8 cellular contexts compared by ENCODE assay signal in the genomic region with DNA sequence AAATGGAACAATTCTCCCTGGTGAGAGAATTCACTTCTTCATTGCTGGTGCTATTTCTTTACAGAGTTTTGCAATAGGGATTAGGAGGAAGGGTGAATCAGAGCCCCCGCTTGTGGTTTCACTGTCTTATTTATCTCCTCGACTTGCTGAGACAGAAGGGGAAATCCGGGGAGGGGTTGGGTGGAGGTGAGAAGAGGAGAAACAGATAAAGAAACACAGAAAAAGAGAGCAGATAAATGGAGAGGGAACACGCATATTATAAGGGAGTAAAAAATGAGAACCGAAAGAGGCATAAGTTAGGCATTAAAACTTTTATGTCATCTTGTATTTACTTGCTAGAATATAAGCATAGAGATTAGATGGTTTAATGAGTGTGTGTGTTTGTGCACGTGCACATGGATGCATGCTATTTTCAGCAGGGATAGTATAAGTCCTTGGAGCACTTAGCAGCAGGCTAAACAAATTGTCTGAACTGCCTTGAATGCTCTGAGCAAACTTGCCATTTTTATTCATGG.
DNase-seq lines count a peak whose midpoint lies in the region; ATAC-seq and TF ChIP-seq lines count a peak whose summit lies in the region.

No MANE protein-coding gene starts in this region.

- POLR2A ChIA-PET in naive thymus-derived CD4-positive, alpha-beta T cell (lab: Charles Lee), result interaction anchor here (1.1 to 1.3 kb wide), 3 partner anchors 14 to 36 kb away, joined by 3 to 5 read pairs (median 4); no protein-coding TSS in a partner anchor

- no peaks in the 10 kb centered on the region for H3K9me3 ChIP-seq in naive thymus-derived CD4-positive, alpha-beta T cell (ENCODE audit: control insufficient read depth in 2 of 3, low read length in 3 of 3)
- H3K9me3 ChIP-seq in psoas muscle, result no peaks in the 10 kb centered on the region
- H3K9me3 ChIP-seq in gastroesophageal sphincter, result no peaks in the 10 kb centered on the region

- CTCF ChIA-PET in naive thymus-derived CD4-positive, alpha-beta T cell (lab: Charles Lee), result interaction anchor here (0.6 to 1.1 kb wide), 3 partner anchors 20 to 47 kb away, joined by 3 read pairs; no protein-coding TSS in a partner anchor

- peak overlapping the region; percentile 34 for H3K27ac ChIP-seq in naive thymus-derived CD4-positive, alpha-beta T cell (ENCODE audit: low read depth, low read length)
- H3K27ac ChIP-seq in psoas muscle (no peak overlapping the region), gastroesophageal sphincter (no peak overlapping the region)

- ATAC-seq in left cardiac atrium, result peak; percentile 61 to 63
- ATAC-seq in Right ventricle myocardium superior (ENCODE audit: poor library complexity), result no peak
- peak; percentile 98 for ATAC-seq in naive thymus-derived CD4-positive, alpha-beta T cell
- no peak for ATAC-seq in psoas muscle
- ATAC-seq in gastroesophageal sphincter, result no peak

- peak overlapping the region; percentile 51 to 86 (median 80) for H3K4me3 Mint-ChIP-seq in naive thymus-derived CD4-positive, alpha-beta T cell

- TF ChIP-seq EP300 in gastroesophageal sphincter (IDR thresholded peaks at IDR 0.05), result no peak

- peaks cover 28 to 58% of the 10 kb centered on the region in 2 donors for H3K4me1 ChIP-seq in naive thymus-derived CD4-positive, alpha-beta T cell (ENCODE audit: control insufficient read depth in 2 of 2, insufficient read depth in 2 of 2, low read length in 2 of 2)
- H3K4me1 ChIP-seq in psoas muscle, result no peaks in the 10 kb centered on the region
- no peaks in the 10 kb centered on the region for H3K4me1 ChIP-seq in gastroesophageal sphincter

- peak overlapping the region; percentile 67 to 93 (median 83) for H3K27ac Mint-ChIP-seq in naive thymus-derived CD4-positive, alpha-beta T cell

- no peaks in the 10 kb centered on the region for H3K27me3 ChIP-seq in naive thymus-derived CD4-positive, alpha-beta T cell (ENCODE audit: control insufficient read depth in 2 of 2, insufficient read depth in 2 of 2, low read length in 2 of 2)
- H3K27me3 ChIP-seq in psoas muscle (ENCODE audit: insufficient read depth in 3 of 3, low read length in 2 of 3) (no peaks in the 10 kb centered on the region), gastroesophageal sphincter (no peaks in the 10 kb centered on the region)

- H3K36me3 ChIP-seq in naive thymus-derived CD4-positive, alpha-beta T cell (ENCODE audit: control insufficient read depth in 2 of 3, insufficient read depth in 3 of 3, low read length in 3 of 3), result no peaks in the 10 kb centered on the region
- no peaks in the 10 kb centered on the region for H3K36me3 ChIP-seq in psoas muscle (ENCODE audit: insufficient read depth in 1 of 2, low read depth in 1 of 2)
- no peaks in the 10 kb centered on the region for H3K36me3 ChIP-seq in gastroesophageal sphincter

- no peak for TF ChIP-seq CTCF in psoas muscle (IDR thresholded peaks at IDR 0.05)
- no peak for TF ChIP-seq CTCF in gastroesophageal sphincter (IDR thresholded peaks at IDR 0.05)

- DNase-seq in left cardiac atrium (no peak), Right ventricle myocardium superior (no peak), NOMO-1 treated with DMSO at 0.1 percent for 48 hours (lab: John Stamatoyannopoulos, UW; ENCODE audit: unreplicated experiment) (peak; percentile 97), activated T-cell treated with anti-CD3 and anti-CD28 coated beads for 48 hours (ENCODE audit: low read depth) (peak; percentile 44), psoas muscle (no peak), NCI-H146 (lab: John Stamatoyannopoulos, UW) (no peak)
- peak in 8 of 9 donors; percentile 50 to 69 (median 64) for DNase-seq in naive thymus-derived CD4-positive, alpha-beta T cell

- TF ChIP-seq POLR2A in gastroesophageal sphincter (IDR thresholded peaks at IDR 0.05), result no peak

- intact Hi-C loops in left cardiac atrium (cut with DNase I), result no loop called here
- intact Hi-C loops in Right ventricle myocardium superior (cut with DNase I), result no loop called here
- intact Hi-C loops in naive thymus-derived CD4-positive, alpha-beta T cell (cut with micrococcal nuclease), result loop anchor here (1.0 to 2.0 kb wide), 4 partner anchors 26 to 47 kb away; no protein-coding TSS in a partner anchor
- intact Hi-C loops in psoas muscle (cut with DNase I), result no loop called here

- peak overlapping the region; percentile 18 for H3K4me3 ChIP-seq in naive thymus-derived CD4-positive, alpha-beta T cell (ENCODE audit: low read length)
- H3K4me3 ChIP-seq in psoas muscle, result no peak overlapping the region
- no peak overlapping the region for H3K4me3 ChIP-seq in gastroesophageal sphincter

- peaks cover 43 to 78% (median 63%) of the 10 kb centered on the region in 7 donors for H3K4me1 Mint-ChIP-seq in naive thymus-derived CD4-positive, alpha-beta T cell

- peaks cover 0 to 49% (median 3%) of the 10 kb centered on the region in 5 donors for H3K36me3 Mint-ChIP-seq in naive thymus-derived CD4-positive, alpha-beta T cell

- 60 to 78% (median 71%) methylated on average over 6 of the region's 6 CpGs for WGBS in psoas muscle, 3 donors
- 40 to 53% methylated on average over 2 to 6 of the region's 6 CpGs for WGBS in gastroesophageal sphincter (ENCODE audit: low coverage in 1 of 2), 2 donors

- H3K9me3 Mint-ChIP-seq in naive thymus-derived CD4-positive, alpha-beta T cell, result peaks cover 0 to 11% (median 3%) of the 10 kb centered on the region in 11 donors

- H3K27me3 Mint-ChIP-seq in naive thymus-derived CD4-positive, alpha-beta T cell, result no peaks in the 10 kb centered on the region

Comparison
In these comparisons a context has a peak if more than half of its experiments do, and no peak if none do; other contexts are left out.
1. ATAC-seq: peak in left cardiac atrium (2 of 2) and naive thymus-derived CD4-positive, alpha-beta T cell (single experiment); none in Right ventricle myocardium superior (single experiment), psoas muscle (0 of 4) and gastroesophageal sphincter (single experiment).
2. DNase-seq: peak in NOMO-1 treated with DMSO at 0.1 percent for 48 hours (single experiment), activated T-cell treated with anti-CD3 and anti-CD28 coated beads for 48 hours (single experiment) and naive thymus-derived CD4-positive, alpha-beta T cell (8 of 9); none in left cardiac atrium (single experiment), Right ventricle myocardium superior (single experiment), psoas muscle (0 of 2) and NCI-H146 (single experiment).
3. intact Hi-C loops: an anchor here in naive thymus-derived CD4-positive, alpha-beta T cell (1.0 to 2.0 kb wide); none called in left cardiac atrium, Right ventricle myocardium superior and psoas muscle.